In genomic region chr1:82225407-82226197, GRCh38 we compare ENCODE assay signal across 8 cellular contexts.
DNase-seq lines count a peak whose midpoint lies in the region; ATAC-seq and TF ChIP-seq lines count a peak whose summit lies in the region.

No MANE protein-coding gene starts in this region.

- TF ChIP-seq CTCF in foreskin keratinocyte (conservative IDR thresholded peaks at IDR 0.05) = no peak

- DNase-seq in COLO829 (ENCODE audit: low spot score) = peak; percentile 67
- DNase-seq in NCI-H446 treated with DMSO at 0.1 percent for 48 hours (lab: John Stamatoyannopoulos, UW) = peak; percentile 96
- DNase-seq in foreskin keratinocyte = peak; percentile 49 to 73
- no peak for DNase-seq in T-helper 9 cell
- no peak for DNase-seq in NCI-H524 treated with DMSO at 0.1 percent for 48 hours (lab: John Stamatoyannopoulos, UW)
- DNase-seq in DMS114 treated with DMSO at 0.1 percent for 48 hours (lab: John Stamatoyannopoulos, UW; ENCODE audit: unreplicated experiment) = no peak

- peak overlapping the region; percentile 21 for H3K27ac ChIP-seq in foreskin keratinocyte

- ATAC-seq in HG02642 (IDR thresholded peaks at IDR 0.05; ENCODE audit: poor library complexity, unreplicated experiment) (peak; percentile 75), foreskin keratinocyte (peak; percentile 73), HG03025 (IDR thresholded peaks at IDR 0.05; ENCODE audit: low FRiP score, unreplicated experiment) (no peak)

- no peaks in the 10 kb centered on the region for H3K27me3 ChIP-seq in foreskin keratinocyte

- H3K4me1 ChIP-seq in foreskin keratinocyte = peaks cover 24% of the 10 kb centered on the region

Comparison
In these comparisons a context has a peak if more than half of its experiments do, and no peak if none do; other contexts are left out.
1. DNase-seq: peak in COLO829 (single experiment), NCI-H446 treated with DMSO at 0.1 percent for 48 hours (single experiment) and foreskin keratinocyte (2 of 2); none in T-helper 9 cell (single experiment), NCI-H524 treated with DMSO at 0.1 percent for 48 hours (single experiment) and DMS114 treated with DMSO at 0.1 percent for 48 hours (single experiment).